ENCODE assay signal across 21 cellular contexts in genomic region chr10:63363951-63364350, GRCh38.
A peak's percentile ranks its signal among the peaks of the same experiment; 100 is the strongest.
DNase-seq lines count a peak whose midpoint lies in the region; ATAC-seq and TF ChIP-seq lines count a peak whose summit lies in the region.
"Had no signal": no experiment of that assay in that cellular context is flagged by ENCODE, and none has a peak within 500 bp of the region (broad histone marks: within the 10 kb centered on the region; RNA-seq: fewer than 3 reads in every experiment).

No MANE protein-coding gene starts in this region.

- no peak overlapping the region for H3K23ac ChIP-seq in mesendoderm (ENCODE audit: low read length)

- ATAC-seq in left lobe of liver (peak; percentile 47), GM18511 (IDR thresholded peaks at IDR 0.05; ENCODE audit: unreplicated experiment) (no peak), GM19452 (IDR thresholded peaks at IDR 0.05; ENCODE audit: unreplicated experiment) (no peak)
- ATAC-seq: A549; CD8-positive, alpha-beta T cell had no signal

- H3K36me3 ChIP-seq in liver (ENCODE audit: control insufficient read depth in 4 of 4, insufficient read depth in 3 of 4, low read depth in 1 of 4, low read length in 3 of 4): no peaks in the 10 kb centered on the region
- no peaks in the 10 kb centered on the region for H3K36me3 ChIP-seq in mesendoderm (ENCODE audit: control insufficient read depth, insufficient read depth, low read length)

- H3K27ac ChIP-seq in liver (ENCODE audit: low read depth in 1 of 2, low read length in 2 of 2) (no peak overlapping the region), mesendoderm (ENCODE audit: low read depth, low read length) (no peak overlapping the region), coronary artery (no peak overlapping the region)
- H3K27ac ChIP-seq: 22Rv1; A549; BLaER1 treated with 17β-estradiol and CSF1 and Interleukin-3, amounts not matched to agents 10 nM and 100 nM; C4-2B had no signal

- WGBS in liver: 61% methylated on average over 7 of the region's 7 CpGs
- WGBS in mesendoderm (ENCODE audit: extremely low coverage, insufficient coverage, low lambda C conversion rate): no CpG with 5 or more reads among the region's 7 CpGs

- H3K4me2 ChIP-seq in mesendoderm (ENCODE audit: low read length): no peak overlapping the region
- H3K4me2 ChIP-seq: A549; BLaER1 treated with 17β-estradiol and CSF1 and Interleukin-3, amounts not matched to agents 10 nM and 100 nM had no signal

- H3K4me1 ChIP-seq in liver (ENCODE audit: control insufficient read depth in 4 of 4, insufficient read depth in 4 of 4, low read length in 3 of 4) (peaks cover 2 to 31% (median 26%) of the 10 kb centered on the region in 4 donors), mesendoderm (ENCODE audit: control insufficient read depth, low read depth, low read length) (no peaks in the 10 kb centered on the region)

- no peaks in the 10 kb centered on the region for H3K27me3 ChIP-seq in liver (ENCODE audit: control insufficient read depth in 4 of 4, insufficient read depth in 4 of 4, low read length in 3 of 4)
- H3K27me3 ChIP-seq in mesendoderm (ENCODE audit: insufficient read depth, low read length, poor library complexity): no peaks in the 10 kb centered on the region
- H3K27me3 ChIP-seq: BLaER1 treated with 17β-estradiol and CSF1 and Interleukin-3, amounts not matched to agents 10 nM and 100 nM had no signal

- H3K9me3 ChIP-seq in liver (ENCODE audit: control insufficient read depth in 4 of 4, low read length in 3 of 4): no peaks in the 10 kb centered on the region
- H3K9me3 ChIP-seq: A549; BLaER1 treated with 17β-estradiol and CSF1 and Interleukin-3, amounts not matched to agents 10 nM and 100 nM had no signal

- no peak for TF ChIP-seq RAD21 in liver (IDR thresholded peaks at IDR 0.05)

- H4K8ac ChIP-seq in mesendoderm (ENCODE audit: low read depth, low read length): no peak overlapping the region

- no peak overlapping the region for H4K5ac ChIP-seq in mesendoderm (ENCODE audit: low read length)

- H3K4ac ChIP-seq in mesendoderm (ENCODE audit: low read depth, low read length): peak overlapping the region; percentile 10

- peak; percentile 25 for DNase-seq in DMS53 (lab: John Stamatoyannopoulos, UW)
- DNase-seq in DMS53 treated with DMSO at 0.1 percent for 48 hours (lab: John Stamatoyannopoulos, UW; ENCODE audit: unreplicated experiment): no peak
- DNase-seq in left lobe of liver (ENCODE audit: low spot score): peak; percentile 59
- DNase-seq in mesendoderm: no peak
- DNase-seq in coronary artery (ENCODE audit: low spot score): no peak
- DNase-seq: AML-193; CD4-positive, alpha-beta T cell; CD8-positive, alpha-beta T cell; DMS 273 treated with DMSO at 0.1 percent for 48 hours; DMS153; DMS79; DND-41; EL; GDM1 had no signal

- no peak overlapping the region for H3K56ac ChIP-seq in mesendoderm (ENCODE audit: low read length)

- TF ChIP-seq CTCF in liver (IDR thresholded peaks at IDR 0.05; ENCODE audit: low read depth, low read length, missing input control): no peak
- TF ChIP-seq CTCF in coronary artery (IDR thresholded peaks at IDR 0.05): no peak

- no peak overlapping the region for H2BK5ac ChIP-seq in mesendoderm (ENCODE audit: low read length)

- no peak overlapping the region for H2BK120ac ChIP-seq in mesendoderm (ENCODE audit: low read depth, low read length)

- H2BK15ac ChIP-seq in mesendoderm (replicated peaks; ENCODE audit: low read depth): no peak overlapping the region

- H3K9ac ChIP-seq in liver (ENCODE audit: low read depth in 1 of 2, low read length in 2 of 2) (no peak overlapping the region), mesendoderm (ENCODE audit: low read length) (no peak overlapping the region)
- H3K9ac ChIP-seq: BLaER1 treated with 17β-estradiol and CSF1 and Interleukin-3, amounts not matched to agents 10 nM and 100 nM had no signal

- H3K4me3 ChIP-seq in liver (ENCODE audit: low read depth in 1 of 3, low read length in 3 of 3) (no peak overlapping the region), mesendoderm (ENCODE audit: low read length) (no peak overlapping the region), coronary artery (no peak overlapping the region)
- H3K4me3 ChIP-seq: A549; BLaER1 treated with 17β-estradiol and CSF1 and Interleukin-3, amounts not matched to agents 10 nM and 100 nM had no signal

- no peak overlapping the region for H2AK5ac ChIP-seq in mesendoderm (ENCODE audit: low read length)

- H3K79me2 ChIP-seq in mesendoderm (ENCODE audit: control insufficient read depth, insufficient read depth, low read length): peaks cover 11% of the 10 kb centered on the region

- peaks cover 5% of the 10 kb centered on the region for H3K79me1 ChIP-seq in mesendoderm (ENCODE audit: low read length)

- no peak overlapping the region for H3K18ac ChIP-seq in mesendoderm (ENCODE audit: low read length)

TF ChIP-seq in liver, 16 proteins besides CTCF, POLR2A, EP300 and RAD21:
- no peak for TF ChIP-seq ZBTB33 (IDR thresholded peaks at IDR 0.05)
- TF ChIP-seq RXRA (IDR thresholded peaks at IDR 0.05): peak; percentile 10 to 27
- no peak for TF ChIP-seq TAF1 (conservative IDR thresholded peaks at IDR 0.05)
- TF ChIP-seq ATF3 (IDR thresholded peaks at IDR 0.05): no peak
- no peak for TF ChIP-seq EGR1 (IDR thresholded peaks at IDR 0.05; ENCODE audit: low read depth in 2 of 2)

Comparison
In these comparisons a context has a peak if more than half of its experiments do, and no peak if none do; other contexts are left out.
1. DNase-seq: peak in DMS53 (single experiment) and left lobe of liver (single experiment); none in DMS53 treated with DMSO at 0.1 percent for 48 hours (single experiment), mesendoderm (single experiment) and coronary artery (single experiment).